In genomic region chr6:149271348-149272340, GRCh38 we compare ENCODE assay signal across 8 cellular contexts. TPM values are rescaled to one million over a fixed set of nuclear protein-coding genes. Genes with fewer than 3 reads are reported as not detected.
A peak's percentile ranks its signal among the peaks of the same experiment; 100 is the strongest.
DNase-seq lines count a peak whose midpoint lies in the region; ATAC-seq, FAIRE-seq and TF ChIP-seq lines count a peak whose summit lies in the region.

No MANE protein-coding gene starts in this region.

- DNase-seq in CD4-positive, alpha-beta T cell: peak in 7 of 10 experiments; percentile 12 to 46 (median 34)
- DNase-seq in MV-4-11 (lab: John Stamatoyannopoulos, UW) (peak; percentile 96), frontal cortex (ENCODE audit: low spot score in 2 of 2) (no peak), T1000 (lab: John Stamatoyannopoulos, UW) (no peak), OCI-M2 (lab: John Stamatoyannopoulos, UW; ENCODE audit: unreplicated experiment) (no peak)
- DNase-seq in activated gamma-delta T cell treated with anti-CD3 and anti-CD28 coated beads, Interleukin-2, amount 50 U/mL, for 16 hours (ENCODE audit: low read depth): peak; percentile 68
- peak; percentile 84 for DNase-seq in stimulated activated CD4-positive, alpha-beta T cell treated with anti-CD3 and anti-CD28 coated beads, Interleukin-15, amount 100 ng/mL, for 24 hours

- peak overlapping the region; percentile 69 for H3K4me3 Mint-ChIP-seq in CD4-positive, alpha-beta T cell

- no peaks in the 10 kb centered on the region for H3K9me3 Mint-ChIP-seq in CD4-positive, alpha-beta T cell

- H3K27ac ChIP-seq in CD4-positive, alpha-beta T cell (ENCODE audit: low read depth, low read length): no peak overlapping the region

- TF ChIP-seq CTCF in CD4-positive, alpha-beta T cell (IDR thresholded peaks at IDR 0.05): no peak

- POLR2A ChIA-PET in CD4-positive, alpha-beta T cell (lab: Charles Lee): interaction anchor here (0.8 to 1.6 kb wide), 3 partner anchors 9 to 117 kb away, joined by 3 to 5 read pairs (median 3); no protein-coding TSS in a partner anchor

- H3K27me3 ChIP-seq in CD4-positive, alpha-beta T cell (ENCODE audit: control insufficient read depth, insufficient read depth, low read length): no peaks in the 10 kb centered on the region

- peaks cover 36% of the 10 kb centered on the region for H3K4me1 Mint-ChIP-seq in CD4-positive, alpha-beta T cell (ENCODE audit: low read depth)

- H3K27me3 Mint-ChIP-seq in CD4-positive, alpha-beta T cell: no peaks in the 10 kb centered on the region

- peak overlapping the region; percentile 27 for H3K27ac Mint-ChIP-seq in CD4-positive, alpha-beta T cell

- CTCF ChIA-PET in CD4-positive, alpha-beta T cell (lab: Charles Lee): no interaction called here

- intact Hi-C loops in CD4-positive, alpha-beta T cell (cut with DNase I, micrococcal nuclease): no loop called here

- FAIRE-seq in frontal cortex (lab: Jason Lieb, UNC): no peak

- no peaks in the 10 kb centered on the region for H3K9me3 ChIP-seq in CD4-positive, alpha-beta T cell (ENCODE audit: control insufficient read depth, low read length)

- no peaks in the 10 kb centered on the region for H3K36me3 Mint-ChIP-seq in CD4-positive, alpha-beta T cell (ENCODE audit: low read depth)

- peak; percentile 34 for ATAC-seq in CD4-positive, alpha-beta T cell (ENCODE audit: poor library complexity)
- peak; percentile 63 for ATAC-seq in GM21515 (IDR thresholded peaks at IDR 0.05; ENCODE audit: unreplicated experiment)

RNA-seq across cellular contexts. Expression of gene TAB2, which starts 45.9 kb away (rescaled TPM):
- total RNA-seq in CD4-positive, alpha-beta T cell: 100 to 1,000 TPM; 121 to 123 TPM
- total RNA-seq in frontal cortex: 28.9 TPM

Comparison
In these comparisons a context has a peak if more than half of its experiments do, and no peak if none do; other contexts are left out.
1. DNase-seq: peak in CD4-positive, alpha-beta T cell (7 of 10), MV-4-11 (single experiment), activated gamma-delta T cell treated with anti-CD3 and anti-CD28 coated beads, Interleukin-2, amount 50 U/mL, for 16 hours (single experiment) and stimulated activated CD4-positive, alpha-beta T cell treated with anti-CD3 and anti-CD28 coated beads, Interleukin-15, amount 100 ng/mL, for 24 hours (single experiment); none in frontal cortex (0 of 2), T1000 (single experiment) and OCI-M2 (single experiment).